Comparison of ENCODE assay signal across 21 cellular contexts in the genomic region with DNA sequence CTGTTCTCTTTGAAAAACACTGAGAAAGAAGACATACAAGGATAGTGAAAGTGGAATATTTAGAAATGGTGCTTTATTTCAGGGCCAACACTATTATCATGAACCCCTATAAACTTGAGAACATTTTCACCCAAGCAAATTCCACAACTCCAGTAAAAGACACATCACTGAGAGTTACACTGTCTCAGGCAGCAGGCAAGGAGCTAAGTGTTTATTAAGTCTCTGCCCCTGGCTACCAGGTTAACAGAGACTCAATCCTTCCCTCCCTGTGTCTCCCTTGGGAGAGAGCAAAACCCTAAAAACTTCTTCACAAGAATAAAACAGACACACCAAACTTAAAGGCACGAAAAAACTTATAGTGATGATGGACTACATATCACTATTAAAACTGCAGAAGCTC. TPM values are rescaled to one million over a fixed set of nuclear protein-coding genes. Genes with fewer than 3 reads are reported as not detected.
"Had no signal": no experiment of that assay in that cellular context is flagged by ENCODE, and none has a peak within 500 bp of the region (broad histone marks: within the 10 kb centered on the region; RNA-seq: fewer than 3 reads in every experiment).

No MANE protein-coding gene starts in this region.

- H3K9me3 ChIP-seq: spleen, stomach had no signal

- H3K27ac ChIP-seq: foreskin keratinocyte, spleen, stomach had no signal

- H3K4me1 ChIP-seq: foreskin keratinocyte, spleen, stomach had no signal

- ATAC-seq: foreskin keratinocyte; left colon; left ventricle myocardium superior; naive thymus-derived CD4-positive, alpha-beta T cell; sciatic nerve had no signal

- DNase-seq: endodermal cell; erythroblast; foreskin keratinocyte; kidney; left colon; left ventricle myocardium superior; mesendoderm; naive thymus-derived CD4-positive, alpha-beta T cell; posterior cingulate gyrus; spleen; stimulated activated naive CD4-positive, alpha-beta T cell; stomach; substantia nigra had no signal

- H3K36me3 ChIP-seq: spleen, stomach had no signal

- H3K27ac Mint-ChIP-seq: dendritic cell treated with granulocyte-macrophage colony-stimulating factor and Interleukin-4, amounts not matched to agents 40 ng/mL and 50 ng/mL, for 4 days; endodermal cell; naive thymus-derived CD4-positive, alpha-beta T cell; type B pancreatic cell had no signal

- H3K9me3 Mint-ChIP-seq: dendritic cell treated with granulocyte-macrophage colony-stimulating factor and Interleukin-4, amounts not matched to agents 40 ng/mL and 50 ng/mL, for 4 days had no signal

- H3K4me3 ChIP-seq: lung, spleen, stomach had no signal

- H3K4me3 Mint-ChIP-seq: dendritic cell treated with granulocyte-macrophage colony-stimulating factor and Interleukin-4, amounts not matched to agents 40 ng/mL and 50 ng/mL, for 4 days; endodermal cell; naive thymus-derived CD4-positive, alpha-beta T cell; neural crest cell; type B pancreatic cell had no signal

- H3K27me3 Mint-ChIP-seq: dendritic cell treated with granulocyte-macrophage colony-stimulating factor and Interleukin-4, amounts not matched to agents 40 ng/mL and 50 ng/mL, for 4 days; type B pancreatic cell had no signal

- H3K4me1 Mint-ChIP-seq: naive thymus-derived CD4-positive, alpha-beta T cell had no signal

- H3K27me3 ChIP-seq: foreskin keratinocyte, spleen, stomach had no signal

RNA-seq across cellular contexts. Expression of a gene that starts 18.5 kb away (rescaled TPM):
- total RNA-seq: endothelial cell of umbilical vein, foreskin keratinocyte, osteocyte, pulmonary artery endothelial cell had no signal
- polyA plus RNA-seq: endothelial cell of umbilical vein, foreskin keratinocyte had no signal
